In genomic region chr20:64285579-64286427, GRCh38 we compare ENCODE assay signal across 8 cellular contexts. TPM values are rescaled to one million over a fixed set of nuclear protein-coding genes. Genes with fewer than 3 reads are reported as not detected.
DNase-seq lines count a peak whose midpoint lies in the region; ATAC-seq and TF ChIP-seq lines count a peak whose summit lies in the region.
"Not testable (repeated sequence)": the region's sequence is repeated elsewhere in the genome, so short reads cannot be mapped to it uniquely, and the experiment has no call there.

No MANE protein-coding gene starts in this region.

- not testable (repeated sequence) for H3K27ac Mint-ChIP-seq in CD8-positive, alpha-beta T cell; activated CD4-positive, alpha-beta T cell treated with anti-CD3 and anti-CD28 coated beads, Interleukin-2, amount 10 ng/mL, durations not matched to agents 24 days and 14 days

- POLR2A ChIA-PET in CD8-positive, alpha-beta T cell (lab: Charles Lee): not testable (repeated sequence)

- TF ChIP-seq POLR2A in right lobe of liver (IDR thresholded peaks at IDR 0.05): not testable (repeated sequence)

- H3K4me3 Mint-ChIP-seq in CD8-positive, alpha-beta T cell; activated CD4-positive, alpha-beta T cell treated with anti-CD3 and anti-CD28 coated beads, Interleukin-2, amount 10 ng/mL, durations not matched to agents 24 days and 14 days: not testable (repeated sequence)

- 90% methylated on average over 15 of the region's 44 CpGs for WGBS in right lobe of liver (ENCODE audit: insufficient coverage, low coverage, low lambda C conversion rate, missing lambda C conversion rate)

- CTCF ChIA-PET in CD8-positive, alpha-beta T cell (lab: Charles Lee): not testable (repeated sequence)

- ATAC-seq in CD8-positive, alpha-beta T cell: peak; percentile 82
- ATAC-seq in GM19395 (IDR thresholded peaks at IDR 0.05; ENCODE audit: unreplicated experiment) (peak; percentile 92), HG03196 (IDR thresholded peaks at IDR 0.05; ENCODE audit: unreplicated experiment) (peak; percentile 97), right lobe of liver (peak; percentile 54 to 77 (median 72))

- not testable (repeated sequence) for H3K4me1 Mint-ChIP-seq in CD8-positive, alpha-beta T cell (ENCODE audit: low read depth); activated CD4-positive, alpha-beta T cell treated with anti-CD3 and anti-CD28 coated beads, Interleukin-2, amount 10 ng/mL, durations not matched to agents 24 days and 14 days

- peak in 6 of 7 experiments; percentile 39 to 87 (median 63) for DNase-seq in CD8-positive, alpha-beta T cell
- DNase-seq in NCI-H526 treated with DMSO at 0.1 percent for 48 hours (lab: John Stamatoyannopoulos, UW): peak; percentile 54
- DNase-seq in activated CD4-positive, alpha-beta T cell treated with anti-CD3 and anti-CD28 coated beads, Interleukin-2, amount 10 ng/mL, durations not matched to agents 24 days and 14 days: peak; percentile 95
- peak; percentile 71 for DNase-seq in cerebellar cortex (ENCODE audit: low spot score)
- DNase-seq in right lobe of liver: peak; percentile 59 to 78 (median 71)
- peak; percentile 57 to 92 (median 77) for DNase-seq in stimulated activated CD4-positive, alpha-beta T cell treated with anti-CD3 and anti-CD28 coated beads, TNF-alpha, amount 100 ng/mL, for 24 hours (ENCODE audit: low read depth in 3 of 3)

- not testable (repeated sequence) for H3K36me3 Mint-ChIP-seq in CD8-positive, alpha-beta T cell; activated CD4-positive, alpha-beta T cell treated with anti-CD3 and anti-CD28 coated beads, Interleukin-2, amount 10 ng/mL, durations not matched to agents 24 days and 14 days (ENCODE audit: low read depth)

- H3K27me3 Mint-ChIP-seq in CD8-positive, alpha-beta T cell (ENCODE audit: low read depth); activated CD4-positive, alpha-beta T cell treated with anti-CD3 and anti-CD28 coated beads, Interleukin-2, amount 10 ng/mL, durations not matched to agents 24 days and 14 days: not testable (repeated sequence)

- H3K36me3 ChIP-seq in CD8-positive, alpha-beta T cell (ENCODE audit: insufficient read depth, low read length); right lobe of liver: not testable (repeated sequence)

- H3K9me3 Mint-ChIP-seq in CD8-positive, alpha-beta T cell; activated CD4-positive, alpha-beta T cell treated with anti-CD3 and anti-CD28 coated beads, Interleukin-2, amount 10 ng/mL, durations not matched to agents 24 days and 14 days: not testable (repeated sequence)

- not testable (repeated sequence) for H3K9me3 ChIP-seq in CD8-positive, alpha-beta T cell (ENCODE audit: low read length); right lobe of liver

- not testable (repeated sequence) for H3K27ac ChIP-seq in CD8-positive, alpha-beta T cell (ENCODE audit: low read depth, low read length); right lobe of liver

- H3K4me3 ChIP-seq in CD8-positive, alpha-beta T cell (ENCODE audit: low read depth, low read length); right lobe of liver: not testable (repeated sequence)

- not testable (repeated sequence) for H3K27me3 ChIP-seq in CD8-positive, alpha-beta T cell (ENCODE audit: insufficient read depth, low read length); right lobe of liver

- not testable (repeated sequence) for H3K4me1 ChIP-seq in CD8-positive, alpha-beta T cell (ENCODE audit: insufficient read depth, low read length); right lobe of liver

- intact Hi-C loops in CD8-positive, alpha-beta T cell (cut with DNase I, micrococcal nuclease); activated CD4-positive, alpha-beta T cell treated with anti-CD3 and anti-CD28 coated beads, Interleukin-2, amount 10 ng/mL, durations not matched to agents 24 days and 14 days (cut with micrococcal nuclease); right lobe of liver (cut with DNase I): not testable (repeated sequence)

- peak; percentile 83 for TF ChIP-seq CTCF in CD8-positive, alpha-beta T cell (IDR thresholded peaks at IDR 0.05)
- peak; percentile 61 to 78 (median 64) for TF ChIP-seq CTCF in right lobe of liver (IDR thresholded peaks at IDR 0.05)

RNA-seq across cellular contexts. Expression of gene PCMTD2, which starts 30.3 kb away (rescaled TPM):
- 10 to 100 TPM; 56.3 to 64.1 TPM for total RNA-seq in CD8-positive, alpha-beta T cell
- 34.6 TPM in 2 replicates for total RNA-seq in activated CD4-positive, alpha-beta T cell treated with anti-CD3 and anti-CD28 coated beads, Interleukin-2, amount 10 ng/mL, durations not matched to agents 24 days and 14 days
- total RNA-seq in right lobe of liver: 10 to 100 TPM; 24.5 to 39.7 (median 28.6) TPM
